In genomic region chr1:180265871-180266270, GRCh38 we compare ENCODE assay signal across 17 cellular contexts. TPM values are rescaled to one million over a fixed set of nuclear protein-coding genes. Genes with fewer than 3 reads are reported as not detected.
"Had no signal": no experiment of that assay in that cellular context is flagged by ENCODE, and none has a peak within 500 bp of the region (broad histone marks: within the 10 kb centered on the region; RNA-seq: fewer than 3 reads in every experiment).

No MANE protein-coding gene starts in this region.

- H3K79me2 ChIP-seq: hepatocyte had no signal

- H3K27ac Mint-ChIP-seq: nephron progenitor cell had no signal

- H3K4me1 ChIP-seq: colonic mucosa had no signal

- H2AFZ ChIP-seq: hepatocyte had no signal

- H3K9me3 ChIP-seq: colonic mucosa, right atrium auricular region, sigmoid colon, uterus had no signal

- H3K4me2 ChIP-seq: hepatocyte had no signal

- H3K27me3 Mint-ChIP-seq: naive thymus-derived CD4-positive, alpha-beta T cell had no signal

- H3K27me3 ChIP-seq: colonic mucosa, hepatocyte, right atrium auricular region, uterus had no signal

- H3K9me3 Mint-ChIP-seq: naive thymus-derived CD4-positive, alpha-beta T cell; nephron progenitor cell had no signal

- H3K27ac ChIP-seq: colonic mucosa, hepatocyte, right atrium auricular region, sigmoid colon, skin epidermis, uterus had no signal

- H3K4me3 Mint-ChIP-seq: naive thymus-derived CD4-positive, alpha-beta T cell; nephron progenitor cell had no signal

- H3K36me3 Mint-ChIP-seq: naive thymus-derived CD4-positive, alpha-beta T cell had no signal

- H3K36me3 ChIP-seq: colonic mucosa, right atrium auricular region, sigmoid colon, uterus had no signal

- ATAC-seq: naive thymus-derived CD4-positive, alpha-beta T cell had no signal

- DNase-seq: colonic mucosa; effector CD4-positive, alpha-beta T cell; foreskin melanocyte; head of caudate nucleus; mesendoderm; naive thymus-derived CD4-positive, alpha-beta T cell; nephron progenitor cell; sigmoid colon; stimulated activated naive CD4-positive, alpha-beta T cell treated with Interleukin-2 at 50 U/mL for 16 hours; trophoblast cell; uterus had no signal

- H3K4me3 ChIP-seq: colonic mucosa, hepatocyte, right atrium auricular region, sigmoid colon, skin epidermis, uterus had no signal

RNA-seq across cellular contexts. Expression of gene LHX4, which starts 35.8 kb away (rescaled TPM):
- total RNA-seq: dermis microvascular lymphatic vessel endothelial cell, kidney epithelial cell, lung microvascular endothelial cell, right atrium auricular region, sigmoid colon, uterus had no signal
